In the genomic region with DNA sequence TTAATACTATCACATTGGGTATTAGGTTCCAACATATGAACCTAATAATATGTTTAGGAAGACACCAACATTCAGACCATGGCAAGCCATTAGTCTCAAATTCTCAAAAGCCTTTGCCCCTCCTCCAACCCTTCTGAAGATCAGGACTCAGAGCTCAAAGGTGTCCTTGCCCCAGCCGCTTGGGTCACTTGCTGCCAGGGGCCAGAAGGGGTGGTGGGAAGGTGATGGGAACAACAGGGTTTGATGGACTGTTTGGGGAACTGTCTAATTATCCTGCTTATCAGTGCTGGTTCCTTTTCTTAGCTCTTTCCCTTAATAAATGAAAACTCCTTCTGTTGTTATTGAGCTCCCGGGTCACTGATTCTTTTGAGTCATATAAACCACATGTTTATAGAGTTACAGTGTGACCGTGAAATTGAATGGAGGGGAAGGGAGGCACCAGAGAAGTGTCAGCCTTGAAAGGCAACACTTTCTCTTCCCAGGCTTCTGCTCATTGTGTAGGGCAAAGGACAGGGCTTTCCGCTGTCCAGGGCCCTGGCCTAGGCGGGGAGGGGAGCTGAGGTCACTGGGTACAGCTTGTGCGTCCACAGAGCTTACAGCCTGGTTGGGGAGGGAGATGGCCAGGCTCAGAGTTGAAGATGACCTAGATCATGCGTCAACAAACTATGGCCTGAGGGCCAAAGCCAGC, we compare ENCODE assay signal across 16 cellular contexts.
DNase-seq lines count a peak whose midpoint lies in the region; ATAC-seq, FAIRE-seq and TF ChIP-seq lines count a peak whose summit lies in the region.
"Had no signal": no experiment of that assay in that cellular context is flagged by ENCODE, and none has a peak within 500 bp of the region (broad histone marks: within the 10 kb centered on the region; RNA-seq: fewer than 3 reads in every experiment).

No MANE protein-coding gene starts in this region.

- H2AFZ ChIP-seq in mammary epithelial cell (ENCODE audit: low read depth, low read length): no peak overlapping the region

- peak overlapping the region; percentile 11 to 52 for H3K27ac ChIP-seq in breast epithelium
- no peak overlapping the region for H3K27ac ChIP-seq in mammary epithelial cell (ENCODE audit: insufficient read depth, low read depth, low read length)
- H3K27ac ChIP-seq in uterus: peak overlapping the region; percentile 8 to 15
- H3K27ac ChIP-seq: colonic mucosa, neutrophil had no signal

- intact Hi-C loops in breast epithelium (cut with DNase I; ENCODE audit: low total_unique reads): loop anchor here (2.0 kb wide), 1 partner anchor 65 kb away; no protein-coding TSS in a partner anchor
- intact Hi-C loops in mammary epithelial cell (cut with micrococcal nuclease): no loop called here
- intact Hi-C loops in uterus (cut with DNase I; ENCODE audit: low total_unique reads): no loop called here

- 87% methylated on average over 3 of the region's 7 CpGs for WGBS in mammary epithelial cell (ENCODE audit: low coverage, missing lambda C conversion rate)

- CTCF ChIA-PET in mammary epithelial cell (lab: Charles Lee; ENCODE audit: low non-redundant PET): no interaction called here

- peak; percentile 26 for ATAC-seq in esophagus mucosa
- peak; percentile 95 for ATAC-seq in left lobe of liver
- ATAC-seq in GM21529 (IDR thresholded peaks at IDR 0.05; ENCODE audit: unreplicated experiment): no peak
- ATAC-seq in activated naive CD4-positive, alpha-beta T cell treated with anti-CD3 and anti-CD28 coated beads, Interleukin-2, amount 50 U/mL, for 72 hours: no peak

- TF ChIP-seq POLR2A in breast epithelium (IDR thresholded peaks at IDR 0.05) (no peak), uterus (IDR thresholded peaks at IDR 0.05) (no peak)

- H3K79me2 ChIP-seq in mammary epithelial cell (ENCODE audit: insufficient read depth, low read length): no peaks in the 10 kb centered on the region

- H3K4me1 ChIP-seq in breast epithelium (peaks cover 0 to 5% of the 10 kb centered on the region in 2 donors), mammary epithelial cell (ENCODE audit: insufficient read depth, low read length) (peaks cover under 1% of the 10 kb centered on the region), uterus (no peaks in the 10 kb centered on the region)
- H3K4me1 ChIP-seq: colonic mucosa had no signal

- no peaks in the 10 kb centered on the region for H3K27me3 ChIP-seq in breast epithelium
- no peaks in the 10 kb centered on the region for H3K27me3 ChIP-seq in mammary epithelial cell (ENCODE audit: insufficient read depth, low read length)
- H3K27me3 ChIP-seq in uterus: no peaks in the 10 kb centered on the region
- H3K27me3 ChIP-seq: colonic mucosa, neutrophil, thyroid gland had no signal

- peaks cover 0 to 11% of the 10 kb centered on the region in 2 donors for H3K9me3 ChIP-seq in breast epithelium
- no peaks in the 10 kb centered on the region for H3K9me3 ChIP-seq in mammary epithelial cell (replicated peaks; ENCODE audit: insufficient read depth, low read length)
- H3K9me3 ChIP-seq in uterus: no peaks in the 10 kb centered on the region
- H3K9me3 ChIP-seq: colonic mucosa, neutrophil, thyroid gland had no signal

- no peaks in the 10 kb centered on the region for H3K9me3 Mint-ChIP-seq in activated naive CD4-positive, alpha-beta T cell treated with anti-CD3 and anti-CD28 coated beads, Interleukin-2, amount 50 U/mL, for 72 hours
- H3K9me3 Mint-ChIP-seq: activated naive CD8-positive, alpha-beta T cell treated with anti-CD3 and anti-CD28 coated beads for 36 hours had no signal

- H3K27ac Mint-ChIP-seq in activated naive CD4-positive, alpha-beta T cell treated with anti-CD3 and anti-CD28 coated beads, Interleukin-2, amount 50 U/mL, for 72 hours: no peak overlapping the region
- H3K27ac Mint-ChIP-seq: activated naive CD8-positive, alpha-beta T cell treated with anti-CD3 and anti-CD28 coated beads for 36 hours had no signal

- in situ Hi-C loops in mammary epithelial cell (cut with MboI; ENCODE audit: low sequenced_read_pairs in 2 of 2): no loop called here

- no peak for FAIRE-seq in urothelium cell line (lab: Jason Lieb, UNC)
- FAIRE-seq: D721Med had no signal

- no peak overlapping the region for H3K4me2 ChIP-seq in mammary epithelial cell (ENCODE audit: insufficient read depth, low read depth, low read length)

- H3K36me3 Mint-ChIP-seq in activated naive CD4-positive, alpha-beta T cell treated with anti-CD3 and anti-CD28 coated beads, Interleukin-2, amount 50 U/mL, for 72 hours: no peaks in the 10 kb centered on the region
- H3K36me3 Mint-ChIP-seq: activated naive CD8-positive, alpha-beta T cell treated with anti-CD3 and anti-CD28 coated beads for 36 hours had no signal

- no TSS peak for BruUV-seq in mammary epithelial cell (replicated peaks; lab: Mats Ljungman, UMichigan)

- no peaks in the 10 kb centered on the region for H4K20me1 ChIP-seq in mammary epithelial cell (ENCODE audit: insufficient read depth, low read length)

- TF ChIP-seq CTCF in breast epithelium (IDR thresholded peaks at IDR 0.05): no peak
- no peak for TF ChIP-seq CTCF in mammary epithelial cell (conservative IDR thresholded peaks at IDR 0.05 in 1 of 2, IDR thresholded peaks at IDR 0.05 in 1 of 2; ENCODE audit: extremely low read depth in 1 of 2, insufficient read depth in 1 of 2, low read depth in 1 of 2, low read length in 2 of 2)
- TF ChIP-seq CTCF in uterus (IDR thresholded peaks at IDR 0.05): no peak

- H3K4me3 ChIP-seq in breast epithelium: no peak overlapping the region
- H3K4me3 ChIP-seq in mammary epithelial cell (replicated peaks in 1 of 3; ENCODE audit: insufficient read depth in 1 of 3, low read depth in 2 of 3, low read length in 3 of 3): no peak overlapping the region
- no peak overlapping the region for H3K4me3 ChIP-seq in uterus
- H3K4me3 ChIP-seq: colonic mucosa, thyroid gland had no signal

- no peak for DNase-seq in breast epithelium (ENCODE audit: low spot score in 2 of 2)
- DNase-seq in mammary epithelial cell: no peak
- peak; percentile 87 for DNase-seq in left lobe of liver (ENCODE audit: low spot score)
- peak in 1 of 2 donors; percentile 35 for DNase-seq in uterus
- no peak for DNase-seq in urothelium cell line (ENCODE audit: low spot score)
- DNase-seq in activated naive CD4-positive, alpha-beta T cell treated with anti-CD3 and anti-CD28 coated beads, Interleukin-2, amount 50 U/mL, for 72 hours (ENCODE audit: low spot score in 2 of 2): no peak
- DNase-seq: 8988T; activated naive CD8-positive, alpha-beta T cell treated with anti-CD3 and anti-CD28 coated beads for 36 hours; colonic mucosa; NCI-H1436 treated with DMSO at 0.1 percent for 48 hours; NCI-H69; thyroid gland had no signal

- dilution Hi-C loops in mammary epithelial cell (cut with HindIII; ENCODE audit: low sequenced_read_pairs): no loop called here

- H3K36me3 ChIP-seq in breast epithelium (no peaks in the 10 kb centered on the region), mammary epithelial cell (ENCODE audit: insufficient read depth, low read length) (no peaks in the 10 kb centered on the region), uterus (no peaks in the 10 kb centered on the region)
- H3K36me3 ChIP-seq: colonic mucosa, neutrophil, thyroid gland had no signal

- no peak overlapping the region for H3K9ac ChIP-seq in mammary epithelial cell (ENCODE audit: insufficient read depth, low read length)

Comparison
In these comparisons a context has a peak if more than half of its experiments do, and no peak if none do; other contexts are left out.
1. ATAC-seq: peak in esophagus mucosa (single experiment) and left lobe of liver (single experiment); none in GM21529 (single experiment) and activated naive CD4-positive, alpha-beta T cell treated with anti-CD3 and anti-CD28 coated beads, Interleukin-2, amount 50 U/mL, for 72 hours (0 of 2).